1 cellular context compared by ENCODE assay signal in genomic region chr16:85312174-85312573, GRCh38.
TF ChIP-seq lines count a peak whose summit lies in the region.

No MANE protein-coding gene starts in this region.

TF ChIP-seq in WTC11, 78 proteins besides CTCF, POLR2A, EP300 and RAD21 (continued from another document):
- TF ChIP-seq E2F1 (CRISPR knock-in tag; IDR thresholded peaks at IDR 0.05) (no peak), RELA (CRISPR knock-in tag; IDR thresholded peaks at IDR 0.05; ENCODE audit: borderline replicate concordance) (no peak), ATF1 (CRISPR knock-in tag; IDR thresholded peaks at IDR 0.05) (no peak), RORB (CRISPR knock-in tag; IDR thresholded peaks at IDR 0.05) (no peak), ZMAT4 (CRISPR knock-in tag; IDR thresholded peaks at IDR 0.05) (no peak)
